In the genomic region with DNA sequence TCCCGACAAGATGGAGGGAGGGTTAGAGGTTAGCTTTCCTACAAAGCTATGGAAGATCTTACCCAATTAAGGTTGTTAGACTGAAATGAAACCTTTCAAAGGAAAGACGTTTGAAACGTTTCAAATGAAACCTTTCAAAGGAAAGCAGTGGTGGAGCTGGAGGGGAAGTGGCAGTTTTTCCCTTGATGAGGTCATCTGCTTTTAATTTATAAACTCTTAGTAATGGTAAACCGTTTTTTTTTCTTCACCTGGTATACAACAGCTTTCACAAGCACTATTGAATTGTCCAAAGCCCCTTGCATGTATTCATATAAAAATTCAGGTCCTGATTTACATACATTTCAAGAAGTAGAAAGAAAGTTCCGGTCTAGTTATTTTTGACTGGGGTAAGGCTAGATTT, we compare ENCODE assay signal across 12 cellular contexts. TPM values are rescaled to one million over a fixed set of nuclear protein-coding genes. Genes with fewer than 3 reads are reported as not detected.
DNase-seq lines count a peak whose midpoint lies in the region; ATAC-seq, FAIRE-seq and TF ChIP-seq lines count a peak whose summit lies in the region.
"Had no signal": no experiment of that assay in that cellular context is flagged by ENCODE, and none has a peak within 500 bp of the region (broad histone marks: within the 10 kb centered on the region; RNA-seq: fewer than 3 reads in every experiment).

No MANE protein-coding gene starts in this region.

- peak overlapping the region; percentile 21 for H2AFZ ChIP-seq in osteoblast (ENCODE audit: low read length)
- H2AFZ ChIP-seq: neural progenitor cell had no signal

- TF ChIP-seq CTCF in osteoblast (IDR thresholded peaks at IDR 0.05; ENCODE audit: extremely low read depth, low read depth, low read length) = no peak

- H3K79me2 ChIP-seq in osteoblast (ENCODE audit: insufficient read depth, low read length) = no peaks in the 10 kb centered on the region

- no peak overlapping the region for H3K4me3 ChIP-seq in osteoblast (ENCODE audit: insufficient read depth, low read length)
- H3K4me3 ChIP-seq: neural progenitor cell had no signal

- peaks cover 31% of the 10 kb centered on the region for H3K36me3 Mint-ChIP-seq in activated T-cell treated with anti-CD3 and anti-CD28 coated beads, Interleukin-2, amount 50 U/mL, for 24 hours (ENCODE audit: low read depth)
- peaks cover 19% of the 10 kb centered on the region for H3K36me3 Mint-ChIP-seq in activated T-cell treated with anti-CD3 and anti-CD28 coated beads, Interleukin-2, amount 50 U/mL, for 4 hours (ENCODE audit: insufficient read depth)
- peaks cover 24% of the 10 kb centered on the region for H3K36me3 Mint-ChIP-seq in T-helper 2 cell treated with Interferon-gamma antibody and Interleukin-4, amounts not matched to agents 5 μg/mL and 100 μg/mL, for 36 hours (ENCODE audit: low read depth)

- no peaks in the 10 kb centered on the region for H3K9me3 ChIP-seq in osteoblast (ENCODE audit: low read depth, low read length)

- peak overlapping the region; percentile 3 for H3K4me3 Mint-ChIP-seq in activated T-cell treated with anti-CD3 and anti-CD28 coated beads, Interleukin-2, amount 50 U/mL, for 24 hours
- H3K4me3 Mint-ChIP-seq in activated T-cell treated with anti-CD3 and anti-CD28 coated beads, Interleukin-2, amount 50 U/mL, for 4 hours = no peak overlapping the region
- H3K4me3 Mint-ChIP-seq in T-helper 2 cell treated with Interferon-gamma antibody and Interleukin-4, amounts not matched to agents 5 μg/mL and 100 μg/mL, for 36 hours = peak overlapping the region; percentile 66
- H3K4me3 Mint-ChIP-seq: neural progenitor cell had no signal

- H4K20me1 ChIP-seq in osteoblast (ENCODE audit: insufficient read depth, low read length) = no peaks in the 10 kb centered on the region

- H3K36me3 ChIP-seq in osteoblast (ENCODE audit: insufficient read depth, low read length) = peaks cover 4% of the 10 kb centered on the region
- H3K36me3 ChIP-seq: neural progenitor cell had no signal

- no peaks in the 10 kb centered on the region for H3K27me3 Mint-ChIP-seq in activated T-cell treated with anti-CD3 and anti-CD28 coated beads, Interleukin-2, amount 50 U/mL, for 24 hours
- H3K27me3 Mint-ChIP-seq in activated T-cell treated with anti-CD3 and anti-CD28 coated beads, Interleukin-2, amount 50 U/mL, for 4 hours (ENCODE audit: low read depth) = no peaks in the 10 kb centered on the region
- no peaks in the 10 kb centered on the region for H3K27me3 Mint-ChIP-seq in T-helper 2 cell treated with Interferon-gamma antibody and Interleukin-4, amounts not matched to agents 5 μg/mL and 100 μg/mL, for 36 hours (ENCODE audit: low read depth)

- H3K4me1 Mint-ChIP-seq in activated T-cell treated with anti-CD3 and anti-CD28 coated beads, Interleukin-2, amount 50 U/mL, for 24 hours (ENCODE audit: low read depth) = peaks cover 70% of the 10 kb centered on the region
- peaks cover 57% of the 10 kb centered on the region for H3K4me1 Mint-ChIP-seq in activated T-cell treated with anti-CD3 and anti-CD28 coated beads, Interleukin-2, amount 50 U/mL, for 4 hours (ENCODE audit: low read depth)
- peaks cover 59% of the 10 kb centered on the region for H3K4me1 Mint-ChIP-seq in T-helper 2 cell treated with Interferon-gamma antibody and Interleukin-4, amounts not matched to agents 5 μg/mL and 100 μg/mL, for 36 hours (ENCODE audit: low read depth)

- H3K27ac Mint-ChIP-seq in activated T-cell treated with anti-CD3 and anti-CD28 coated beads, Interleukin-2, amount 50 U/mL, for 24 hours = peak overlapping the region; percentile 85
- H3K27ac Mint-ChIP-seq in T-helper 2 cell treated with Interferon-gamma antibody and Interleukin-4, amounts not matched to agents 5 μg/mL and 100 μg/mL, for 36 hours = peak overlapping the region; percentile 86
- H3K27ac Mint-ChIP-seq: neural progenitor cell had no signal

- no peak for DNase-seq in activated T-cell treated with anti-CD3 and anti-CD28 coated beads, Interleukin-2, amount 50 U/mL, for 24 hours
- DNase-seq in activated T-cell treated with anti-CD3 and anti-CD28 coated beads, Interleukin-2, amount 50 U/mL, for 4 hours = no peak
- DNase-seq in T-helper 2 cell treated with Interferon-gamma antibody and Interleukin-4, amounts not matched to agents 5 μg/mL and 100 μg/mL, for 36 hours (ENCODE audit: low spot score) = no peak
- DNase-seq in osteoblast (ENCODE audit: insufficient read length, low spot score, missing footprints) (no peak), hippocampal formation (lab: John Stamatoyannopoulos, UW) (no peak), H54 (ENCODE audit: insufficient read length, low spot score) (no peak)
- no peak for DNase-seq in stimulated activated naive CD4-positive, alpha-beta T cell (lab: John Stamatoyannopoulos, UW)
- DNase-seq: activated CD4-positive, alpha-beta T cell treated with anti-CD3 and anti-CD28 coated beads for 1 hour; brain microvascular endothelial cell; MM.1S had no signal

- H3K4me1 ChIP-seq in osteoblast (ENCODE audit: insufficient read depth, low read length) = peaks cover 38% of the 10 kb centered on the region
- H3K4me1 ChIP-seq: neural progenitor cell had no signal

- no peaks in the 10 kb centered on the region for H3K9me3 Mint-ChIP-seq in activated T-cell treated with anti-CD3 and anti-CD28 coated beads, Interleukin-2, amount 50 U/mL, for 24 hours
- H3K9me3 Mint-ChIP-seq in activated T-cell treated with anti-CD3 and anti-CD28 coated beads, Interleukin-2, amount 50 U/mL, for 4 hours = no peaks in the 10 kb centered on the region
- no peaks in the 10 kb centered on the region for H3K9me3 Mint-ChIP-seq in T-helper 2 cell treated with Interferon-gamma antibody and Interleukin-4, amounts not matched to agents 5 μg/mL and 100 μg/mL, for 36 hours
- H3K9me3 Mint-ChIP-seq: neural progenitor cell had no signal

- ATAC-seq in activated T-cell treated with anti-CD3 and anti-CD28 coated beads, Interleukin-2, amount 50 U/mL, for 4 hours = no peak
- peak; percentile 27 for ATAC-seq in HG03432 (IDR thresholded peaks at IDR 0.05; ENCODE audit: unreplicated experiment)

- no peak overlapping the region for H3K27ac ChIP-seq in osteoblast (ENCODE audit: low read depth, low read length)
- H3K27ac ChIP-seq: brain microvascular endothelial cell, neural progenitor cell had no signal

- no peak for FAIRE-seq in H54 (lab: Jason Lieb, UNC)

- no peak overlapping the region for H3K4me2 ChIP-seq in osteoblast (ENCODE audit: insufficient read depth, low read length)
- H3K4me2 ChIP-seq: neural progenitor cell had no signal

- no peak for TF ChIP-seq POLR2A in H54 (IDR thresholded peaks at IDR 0.05; ENCODE audit: low read depth, low read length)

- no peaks in the 10 kb centered on the region for H3K27me3 ChIP-seq in osteoblast (ENCODE audit: insufficient read depth, low read length)
- H3K27me3 ChIP-seq: brain microvascular endothelial cell had no signal

RNA-seq across cellular contexts. Expression of gene PMAIP1, which starts 7.4 kb away (rescaled TPM):
- 10 to 100 TPM; 68.7 to 93.0 (median 79.7) TPM for total RNA-seq in activated T-cell treated with anti-CD3 and anti-CD28 coated beads, Interleukin-2, amount 50 U/mL, for 4 hours
- 3.5 and 4.0 TPM in 2 replicates for total RNA-seq in osteoblast

Comparison
In these comparisons a context has a peak if more than half of its experiments do, and no peak if none do; other contexts are left out.
1. RNA of gene PMAIP1, which starts 7.4 kb away (total RNA-seq): 68.7 to 93.0 TPM in activated T-cell treated with anti-CD3 and anti-CD28 coated beads, Interleukin-2, amount 50 U/mL, for 4 hours; 3.5 to 4.0 TPM in osteoblast; every median in the first group is over 10 times any median in the second.